8 cellular contexts compared by ENCODE assay signal in the genomic region with DNA sequence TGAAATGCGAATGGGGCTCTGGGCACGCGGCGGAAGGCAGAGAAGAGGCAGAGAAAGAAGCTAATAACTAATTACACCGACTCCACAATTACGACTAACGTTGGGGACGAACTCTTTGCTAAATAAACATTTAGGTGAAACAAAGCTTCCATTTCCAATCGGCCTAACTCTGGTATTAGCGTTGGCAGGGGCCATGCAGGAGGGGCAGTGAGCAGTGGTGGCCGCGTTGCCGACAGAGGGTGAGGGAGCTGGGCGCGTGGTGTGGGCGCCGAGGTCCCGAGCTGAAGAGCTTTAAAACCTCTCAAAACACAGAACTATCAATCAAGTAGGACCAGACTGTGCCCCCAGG. TPM values are rescaled to one million over a fixed set of nuclear protein-coding genes. Genes with fewer than 3 reads are reported as not detected.
DNase-seq lines count a peak whose midpoint lies in the region; ATAC-seq and TF ChIP-seq lines count a peak whose summit lies in the region.

No MANE protein-coding gene starts in this region.

- CTCF ChIA-PET in activated CD4-positive, alpha-beta T cell treated with anti-CD3 and anti-CD28 coated beads, Interleukin-2, amount 10 ng/mL, durations not matched to agents 7 days and 5 days (lab: Charles Lee), result interaction anchor here (0.8 to 1.4 kb wide), 5 partner anchors 8 to 897 kb away, joined by 3 to 5 read pairs (median 3); a partner anchor contains a TSS

- intact Hi-C loops in psoas muscle (cut with DNase I), result loop anchor here in 1 of 2 donors (10.0 kb wide), 1 partner anchor 82 kb away; a partner anchor contains a TSS

- H3K4me3 Mint-ChIP-seq in activated CD4-positive, alpha-beta T cell treated with anti-CD3 and anti-CD28 coated beads, Interleukin-2, amount 10 ng/mL, durations not matched to agents 7 days and 5 days, result peak overlapping the region; percentile 82

- POLR2A ChIA-PET in activated CD4-positive, alpha-beta T cell treated with anti-CD3 and anti-CD28 coated beads, Interleukin-2, amount 10 ng/mL, durations not matched to agents 7 days and 5 days (lab: Charles Lee), result no interaction called here

- peaks cover 11% of the 10 kb centered on the region for H3K4me1 Mint-ChIP-seq in activated CD4-positive, alpha-beta T cell treated with anti-CD3 and anti-CD28 coated beads, Interleukin-2, amount 10 ng/mL, durations not matched to agents 7 days and 5 days

- peaks cover 31% of the 10 kb centered on the region for H3K36me3 ChIP-seq in SJSA1
- peaks cover 0 to 21% of the 10 kb centered on the region in 2 donors for H3K36me3 ChIP-seq in psoas muscle (ENCODE audit: insufficient read depth in 1 of 2, low read depth in 1 of 2)

- ATAC-seq in psoas muscle (peak; percentile 18 to 46 (median 32)), GM18861 (IDR thresholded peaks at IDR 0.05; ENCODE audit: unreplicated experiment) (no peak)

- no peak for DNase-seq in activated CD4-positive, alpha-beta T cell treated with anti-CD3 and anti-CD28 coated beads, Interleukin-2, amount 10 ng/mL, durations not matched to agents 7 days and 5 days
- no peak for DNase-seq in activated CD4-positive, alpha-beta T cell treated with anti-CD3 and anti-CD28 coated beads, Interleukin-2, amount 50 U/mL, for 48 hours
- DNase-seq in SJSA1 (ENCODE audit: low read depth in 1 of 2, low spot score in 2 of 2) (no peak), fibroblast of villous mesenchyme (ENCODE audit: low read depth) (no peak), psoas muscle (no peak), SW 1271 (lab: John Stamatoyannopoulos, UW) (no peak), mesenteric fat pad (ENCODE audit: low spot score) (no peak)

- H3K27ac Mint-ChIP-seq in activated CD4-positive, alpha-beta T cell treated with anti-CD3 and anti-CD28 coated beads, Interleukin-2, amount 10 ng/mL, durations not matched to agents 7 days and 5 days, result peak overlapping the region; percentile 94

- no peaks in the 10 kb centered on the region for H3K27me3 Mint-ChIP-seq in activated CD4-positive, alpha-beta T cell treated with anti-CD3 and anti-CD28 coated beads, Interleukin-2, amount 10 ng/mL, durations not matched to agents 7 days and 5 days

- TF ChIP-seq CTCF in fibroblast of villous mesenchyme (IDR thresholded peaks at IDR 0.05; ENCODE audit: insufficient read depth, low read depth, low read length), result no peak
- no peak for TF ChIP-seq CTCF in psoas muscle (IDR thresholded peaks at IDR 0.05)

- H3K9me3 Mint-ChIP-seq in activated CD4-positive, alpha-beta T cell treated with anti-CD3 and anti-CD28 coated beads, Interleukin-2, amount 10 ng/mL, durations not matched to agents 7 days and 5 days, result no peaks in the 10 kb centered on the region

- H3K9me3 ChIP-seq in SJSA1 (replicated peaks) (no peaks in the 10 kb centered on the region), psoas muscle (no peaks in the 10 kb centered on the region)

- H3K27ac ChIP-seq in SJSA1, result peak overlapping the region; percentile 46
- peak overlapping the region; percentile 97 for H3K27ac ChIP-seq in psoas muscle

- H3K4me3 ChIP-seq in SJSA1 (peak overlapping the region; percentile 83), fibroblast of villous mesenchyme (ENCODE audit: low read depth, low read length) (peak overlapping the region; percentile 84), psoas muscle (peak overlapping the region; percentile 82)

- WGBS in psoas muscle, 3 donors, result 8 to 18% (median 10%) methylated on average over 18 of the region's 18 CpGs

- H3K27me3 ChIP-seq in SJSA1 (replicated peaks) (no peaks in the 10 kb centered on the region), psoas muscle (ENCODE audit: insufficient read depth in 3 of 3, low read length in 2 of 3) (no peaks in the 10 kb centered on the region)

- H3K36me3 Mint-ChIP-seq in activated CD4-positive, alpha-beta T cell treated with anti-CD3 and anti-CD28 coated beads, Interleukin-2, amount 10 ng/mL, durations not matched to agents 7 days and 5 days (ENCODE audit: low read depth), result peaks cover 8% of the 10 kb centered on the region

- H3K4me1 ChIP-seq in SJSA1 (replicated peaks) (peaks cover 5% of the 10 kb centered on the region), psoas muscle (peaks cover 4% of the 10 kb centered on the region)

RNA-seq across cellular contexts. Expression of a gene that starts 0.6 kb away (rescaled TPM):
- 10 to 100 TPM; 25.0 to 27.0 TPM for total RNA-seq in activated CD4-positive, alpha-beta T cell treated with anti-CD3 and anti-CD28 coated beads, Interleukin-2, amount 10 ng/mL, durations not matched to agents 7 days and 5 days
- total RNA-seq in SJSA1 (2014; rRNA removed; shearing (Covaris generic)), result 49.2 and 54.9 TPM in 2 replicates
- 44.0 and 61.8 TPM in 2 replicates for total RNA-seq in fibroblast of villous mesenchyme
- 100 to 1,000 TPM in 1 of 4 donors, 10 to 100 TPM in 3; 69.1 to 105 (median 88.0) TPM for total RNA-seq in psoas muscle
- polyA plus RNA-seq in psoas muscle, result 10 to 100 TPM; 37.3 to 74.8 (median 55.0) TPM
- 40.8 TPM for total RNA-seq in mesenteric fat pad

RNA-seq across cellular contexts. Expression of a gene that starts 13.2 kb away (rescaled TPM):
- 10 to 100 TPM; 23.9 to 32.7 TPM for total RNA-seq in activated CD4-positive, alpha-beta T cell treated with anti-CD3 and anti-CD28 coated beads, Interleukin-2, amount 10 ng/mL, durations not matched to agents 7 days and 5 days
- 14.4 and 21.3 TPM in 2 replicates for total RNA-seq in SJSA1 (2014; rRNA removed; shearing (Covaris generic))
- 14.2 and 15.1 TPM in 2 replicates for total RNA-seq in fibroblast of villous mesenchyme
- 10 to 100 TPM in 3 of 4 donors, 1 to 10 TPM in 1; 4.8 to 16.4 (median 10.8) TPM for total RNA-seq in psoas muscle
- polyA plus RNA-seq in psoas muscle, result 10 to 100 TPM; 10.9 to 40.2 (median 26.4) TPM
- total RNA-seq in mesenteric fat pad, result 18.6 TPM

RNA-seq across cellular contexts. Expression of a gene that starts 32.9 kb away (rescaled TPM):
- total RNA-seq in activated CD4-positive, alpha-beta T cell treated with anti-CD3 and anti-CD28 coated beads, Interleukin-2, amount 10 ng/mL, durations not matched to agents 7 days and 5 days, result 1 to 10 TPM; 5.4 to 6.4 TPM
- not detected in 2 replicates for total RNA-seq in SJSA1 (2014; rRNA removed; shearing (Covaris generic))
- under 0.01 TPM in 1 of 2 replicates, not detected in the other for total RNA-seq in fibroblast of villous mesenchyme
- not detected for total RNA-seq in psoas muscle
- under 1 TPM in 2 of 3 donors, not detected in 1; 0.03 to 0.04 TPM for polyA plus RNA-seq in psoas muscle
- total RNA-seq in mesenteric fat pad, result not detected
